ENCODE assay signal across 30 cellular contexts in genomic region chr2:158777077-158777476, GRCh38. TPM values are rescaled to one million over a fixed set of nuclear protein-coding genes. Genes with fewer than 3 reads are reported as not detected.
"Had no signal": no experiment of that assay in that cellular context is flagged by ENCODE, and none has a peak within 500 bp of the region (broad histone marks: within the 10 kb centered on the region; RNA-seq: fewer than 3 reads in every experiment).

No MANE protein-coding gene starts in this region.

- DNase-seq: activated CD4-positive, alpha-beta T cell treated with anti-CD3 and anti-CD28 coated beads, Interleukin-2, amount 10 ng/mL, durations not matched to agents 24 days and 14 days; activated CD4-positive, alpha-beta T cell treated with anti-CD3 and anti-CD28 coated beads, Interleukin-2, amount 50 U/mL, for 4 hours; activated CD8-positive, alpha-beta T cell treated with anti-CD3 and anti-CD28 coated beads for 36 hours; activated effector memory CD4-positive, alpha-beta T cell treated with anti-CD3 and anti-CD28 coated beads, Interleukin-2, amount 50 U/mL, for 16 hours; activated naive CD4-positive, alpha-beta T cell; activated naive CD4-positive, alpha-beta T cell treated with anti-CD3 and anti-CD28 coated beads, Interleukin-2, amount 50 U/mL, for 16 hours; activated naive CD8-positive, alpha-beta T cell treated with anti-CD3 and anti-CD28 coated beads for 36 hours; activated T-cell treated with anti-CD3 and anti-CD28 coated beads, Interleukin-2, amount 50 U/mL, for 1 hour; activated T-cell treated with anti-CD3 and anti-CD28 coated beads, Interleukin-2, amount 50 U/mL, for 72 hours; amygdala; Karpas-422; MG63; NCI-H1092; NCI-H1436 treated with DMSO at 0.1 percent for 48 hours; NCI-H1694 treated with DMSO at 0.1 percent for 48 hours; NCI-H2029; NCI-H345; SHP77; T1000 had no signal

- H3K27ac Mint-ChIP-seq: activated CD4-positive, alpha-beta T cell treated with anti-CD3 and anti-CD28 coated beads, Interleukin-2, amount 10 ng/mL, durations not matched to agents 24 days and 14 days; activated CD8-positive, alpha-beta T cell treated with anti-CD3 and anti-CD28 coated beads for 36 hours; activated naive CD8-positive, alpha-beta T cell treated with anti-CD3 and anti-CD28 coated beads for 36 hours; activated T-cell treated with anti-CD3 and anti-CD28 coated beads, Interleukin-2, amount 50 U/mL, for 72 hours; activated T-helper 17 cell treated with anti-CD3 and anti-CD28 coated beads, Interleukin-2, amount 50 U/mL, for 72 hours had no signal

- H3K27me3 ChIP-seq: ascending aorta, cardiac muscle cell, MG63, SJCRH30 had no signal

- H3K36me3 ChIP-seq: ascending aorta, cardiac muscle cell, MG63, SJCRH30 had no signal

- H3K9me3 ChIP-seq: ascending aorta, MG63, SJCRH30 had no signal

- H3K9me3 Mint-ChIP-seq: activated CD4-positive, alpha-beta T cell treated with anti-CD3 and anti-CD28 coated beads, Interleukin-2, amount 10 ng/mL, durations not matched to agents 24 days and 14 days; activated CD8-positive, alpha-beta T cell treated with anti-CD3 and anti-CD28 coated beads for 36 hours; activated naive CD8-positive, alpha-beta T cell treated with anti-CD3 and anti-CD28 coated beads for 36 hours; activated T-cell treated with anti-CD3 and anti-CD28 coated beads, Interleukin-2, amount 50 U/mL, for 72 hours; activated T-helper 17 cell treated with anti-CD3 and anti-CD28 coated beads, Interleukin-2, amount 50 U/mL, for 72 hours had no signal

- H3K27me3 Mint-ChIP-seq: activated CD8-positive, alpha-beta T cell treated with anti-CD3 and anti-CD28 coated beads for 36 hours; activated naive CD8-positive, alpha-beta T cell treated with anti-CD3 and anti-CD28 coated beads for 36 hours; activated T-helper 17 cell treated with anti-CD3 and anti-CD28 coated beads, Interleukin-2, amount 50 U/mL, for 72 hours had no signal

- H3K4me1 Mint-ChIP-seq: activated CD4-positive, alpha-beta T cell treated with anti-CD3 and anti-CD28 coated beads, Interleukin-2, amount 10 ng/mL, durations not matched to agents 24 days and 14 days; activated naive CD8-positive, alpha-beta T cell treated with anti-CD3 and anti-CD28 coated beads for 36 hours; activated T-helper 17 cell treated with anti-CD3 and anti-CD28 coated beads, Interleukin-2, amount 50 U/mL, for 72 hours had no signal

- H3K36me3 Mint-ChIP-seq: activated naive CD8-positive, alpha-beta T cell treated with anti-CD3 and anti-CD28 coated beads for 36 hours had no signal

- H3K4me3 Mint-ChIP-seq: activated CD4-positive, alpha-beta T cell treated with anti-CD3 and anti-CD28 coated beads, Interleukin-2, amount 10 ng/mL, durations not matched to agents 24 days and 14 days; activated CD8-positive, alpha-beta T cell treated with anti-CD3 and anti-CD28 coated beads for 36 hours; activated naive CD8-positive, alpha-beta T cell treated with anti-CD3 and anti-CD28 coated beads for 36 hours; activated T-cell treated with anti-CD3 and anti-CD28 coated beads, Interleukin-2, amount 50 U/mL, for 72 hours; activated T-helper 17 cell treated with anti-CD3 and anti-CD28 coated beads, Interleukin-2, amount 50 U/mL, for 72 hours had no signal

- ATAC-seq: activated CD8-positive, alpha-beta T cell treated with anti-CD3 and anti-CD28 coated beads for 36 hours; activated T-cell treated with anti-CD3 and anti-CD28 coated beads, Interleukin-2, amount 50 U/mL, for 72 hours; activated T-helper 17 cell treated with anti-CD3 and anti-CD28 coated beads, Interleukin-2, amount 50 U/mL, for 72 hours; Panc1 had no signal

- H3K27ac ChIP-seq: ascending aorta, cardiac muscle cell, SK-N-MC had no signal

- H3K4me3 ChIP-seq: ascending aorta, cardiac muscle cell, MG63, SJCRH30, SK-N-MC had no signal

RNA-seq across cellular contexts. Expression of gene DAPL1, which starts 18.0 kb away (rescaled TPM):
- total RNA-seq: activated CD4-positive, alpha-beta T cell treated with anti-CD3 and anti-CD28 coated beads, Interleukin-2, amount 10 ng/mL, durations not matched to agents 24 days and 14 days; activated CD8-positive, alpha-beta memory T cell treated with anti-CD3 and anti-CD28 coated beads for 36 hours; activated CD8-positive, alpha-beta T cell treated with anti-CD3 and anti-CD28 coated beads for 36 hours; activated naive CD8-positive, alpha-beta T cell treated with anti-CD3 and anti-CD28 coated beads for 36 hours; activated T-cell treated with anti-CD3 and anti-CD28 coated beads, Interleukin-2, amount 50 U/mL, for 72 hours; activated T-helper 17 cell treated with anti-CD3 and anti-CD28 coated beads, Interleukin-2, amount 50 U/mL, for 72 hours; ascending aorta; cardiac muscle cell; NCI-H460; RPMI7951; SJCRH30; T-helper 1 cell treated with Interleukin-12 subunit alpha and Interleukin-12 subunit beta and Interleukin-4 antibody, amounts not matched to agents 30 ng/mL and 1 ng/mL, for 36 hours; T-helper 2 cell treated with Interferon-gamma antibody and Interleukin-4, amounts not matched to agents 100 ng/mL and 5 ng/mL, for 36 hours had no signal
- polyA plus RNA-seq: cardiac muscle cell had no signal
